In genomic region chr3:123642182-123642956, GRCh38 we compare ENCODE assay signal across 8 cellular contexts.
DNase-seq lines count a peak whose midpoint lies in the region; ATAC-seq and TF ChIP-seq lines count a peak whose summit lies in the region.

No MANE protein-coding gene starts in this region.

- DNase-seq in NCI-H510A treated with DMSO at 0.1 percent for 48 hours (lab: John Stamatoyannopoulos, UW) (peak; percentile 24), NCI-H510A (lab: John Stamatoyannopoulos, UW) (no peak), MV-4-11 (lab: John Stamatoyannopoulos, UW) (peak; percentile 89), SKM-1 treated with dmso at 0.1 percent for 144 hours (lab: John Stamatoyannopoulos, UW; ENCODE audit: unreplicated experiment) (peak; percentile 97), astrocyte of the cerebellum (ENCODE audit: low read depth) (peak; percentile 76), iPS DF 6.9 (ENCODE audit: low read depth, low spot score) (peak; percentile 80), smooth muscle cell of the brain vasculature (ENCODE audit: low read depth, low spot score) (peak; percentile 71)

- H3K36me3 ChIP-seq in iPS DF 6.9 (ENCODE audit: control insufficient read depth, insufficient read depth, low read length): no peaks in the 10 kb centered on the region

- no peaks in the 10 kb centered on the region for H3K4me1 ChIP-seq in iPS DF 6.9 (ENCODE audit: control insufficient read depth, insufficient read depth, low read length)

- ATAC-seq in HG02571 (IDR thresholded peaks at IDR 0.05; ENCODE audit: unreplicated experiment): peak; percentile 71

- no CpG with 5 or more reads among the region's 3 CpGs for WGBS in iPS DF 6.9 (ENCODE audit: insufficient coverage, insufficient read length)

- H3K4me3 ChIP-seq in astrocyte of the cerebellum (ENCODE audit: low read depth, low read length): no peak overlapping the region
- H3K4me3 ChIP-seq in iPS DF 6.9 (ENCODE audit: low read length): no peak overlapping the region

- TF ChIP-seq CTCF in astrocyte of the cerebellum (IDR thresholded peaks at IDR 0.05; ENCODE audit: low read depth, low read length, missing control alignments): peak; percentile 84

- in situ Hi-C loops in astrocyte of the cerebellum (cut with HindIII; ENCODE audit: low sequenced_read_pairs): no loop called here

- H3K9me3 ChIP-seq in iPS DF 6.9 (ENCODE audit: control insufficient read depth, insufficient read depth, low read length): no peaks in the 10 kb centered on the region

- H3K27me3 ChIP-seq in iPS DF 6.9 (ENCODE audit: control insufficient read depth, insufficient read depth, low read length): no peaks in the 10 kb centered on the region

- no peak overlapping the region for H3K27ac ChIP-seq in iPS DF 6.9 (ENCODE audit: low read length)
